In the genomic region with DNA sequence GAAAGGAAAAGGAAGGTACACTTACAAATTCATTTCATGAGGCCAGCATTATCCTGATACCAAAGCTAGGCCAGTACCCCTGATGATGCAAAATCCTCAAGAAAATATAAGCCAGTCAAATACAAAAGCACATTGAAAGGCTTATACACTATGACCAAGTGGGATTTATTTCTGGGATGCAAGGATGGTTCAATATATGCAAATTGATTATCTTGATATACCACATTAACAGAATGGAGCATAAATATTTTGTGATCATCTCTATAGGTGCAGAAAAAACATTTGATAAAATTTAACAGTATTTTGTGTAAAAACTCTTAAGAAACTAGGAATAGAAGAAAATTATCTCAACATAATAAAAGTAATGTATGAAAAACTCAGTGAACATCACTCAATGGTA, we compare ENCODE assay signal across 32 cellular contexts.
"Had no signal": no experiment of that assay in that cellular context is flagged by ENCODE, and none has a peak within 500 bp of the region (broad histone marks: within the 10 kb centered on the region; RNA-seq: fewer than 3 reads in every experiment).

No MANE protein-coding gene starts in this region.

- H3K9me3 Mint-ChIP-seq: activated B cell treated with CpG ODN at 0.5 μM for 24 hours; activated T-helper 17 cell treated with anti-CD3 and anti-CD28 coated beads, Interleukin-2, amount 50 U/mL, for 72 hours had no signal

- H3K27ac Mint-ChIP-seq: activated B cell treated with CpG ODN at 0.5 μM for 24 hours; activated CD4-positive, alpha-beta memory T cell treated with anti-CD3 and anti-CD28 coated beads for 36 hours; activated CD4-positive, alpha-beta T cell treated with anti-CD3 and anti-CD28 coated beads, Interleukin-2, amount 10 ng/mL, durations not matched to agents 24 days and 14 days; activated CD8-positive, alpha-beta T cell treated with anti-CD3 and anti-CD28 coated beads for 36 hours; activated naive CD4-positive, alpha-beta T cell treated with anti-CD3 and anti-CD28 coated beads, Interleukin-2, amount 10 ng/mL, durations not matched to agents 7 days and 5 days; activated naive CD4-positive, alpha-beta T cell treated with anti-CD3 and anti-CD28 coated beads, Interleukin-2, amount 50 U/mL, for 72 hours; activated naive CD8-positive, alpha-beta T cell treated with anti-CD3 and anti-CD28 coated beads for 36 hours; activated T-cell treated with anti-CD3 and anti-CD28 coated beads, Interleukin-2, amount 50 U/mL, for 72 hours; activated T-helper 1 cell treated with anti-CD3 and anti-CD28 coated beads, Interleukin-12 subunit alpha, Interleukin-12 subunit beta, Interleukin-2, Interleukin-4 antibody, amounts not matched to agents 30 ng/mL and 10 ng/mL and 1 ng/mL, durations not matched to agents 14 hours and 24 hours and 36 hours; activated T-helper 17 cell treated with anti-CD3 and anti-CD28 coated beads, Interleukin-2, amount 50 U/mL, for 72 hours; T-helper 1 cell treated with Interleukin-12 subunit alpha and Interleukin-12 subunit beta and Interleukin-4 antibody, amounts not matched to agents 30 μg/mL and 1 μg/mL, for 36 hours; T-helper 2 cell treated with Interferon-gamma antibody and Interleukin-4, amounts not matched to agents 5 μg/mL and 100 μg/mL, for 36 hours had no signal

- H3K4me3 Mint-ChIP-seq: activated B cell treated with CpG ODN at 0.5 μM for 24 hours; activated CD4-positive, alpha-beta memory T cell treated with anti-CD3 and anti-CD28 coated beads for 36 hours; activated CD4-positive, alpha-beta T cell treated with anti-CD3 and anti-CD28 coated beads, Interleukin-2, amount 10 ng/mL, durations not matched to agents 24 days and 14 days; activated CD8-positive, alpha-beta T cell treated with anti-CD3 and anti-CD28 coated beads for 36 hours; activated naive CD4-positive, alpha-beta T cell treated with anti-CD3 and anti-CD28 coated beads, Interleukin-2, amount 10 ng/mL, durations not matched to agents 7 days and 5 days; activated naive CD8-positive, alpha-beta T cell treated with anti-CD3 and anti-CD28 coated beads for 36 hours; activated T-cell treated with anti-CD3 and anti-CD28 coated beads, Interleukin-2, amount 50 U/mL, for 4 hours; activated T-cell treated with anti-CD3 and anti-CD28 coated beads, Interleukin-2, amount 50 U/mL, for 72 hours; activated T-helper 1 cell treated with anti-CD3 and anti-CD28 coated beads, Interleukin-12 subunit alpha, Interleukin-12 subunit beta, Interleukin-2, Interleukin-4 antibody, amounts not matched to agents 30 ng/mL and 10 ng/mL and 1 ng/mL, durations not matched to agents 14 hours and 24 hours and 36 hours; activated T-helper 17 cell treated with anti-CD3 and anti-CD28 coated beads, Interleukin-2, amount 50 U/mL, for 72 hours; T-helper 1 cell treated with Interleukin-12 subunit alpha and Interleukin-12 subunit beta and Interleukin-4 antibody, amounts not matched to agents 30 μg/mL and 1 μg/mL, for 36 hours; T-helper 2 cell treated with Interferon-gamma antibody and Interleukin-4, amounts not matched to agents 5 μg/mL and 100 μg/mL, for 36 hours had no signal

- DNase-seq: activated B cell treated with CpG ODN at 0.5 μM for 24 hours; activated CD4-positive, alpha-beta memory T cell treated with anti-CD3 and anti-CD28 coated beads for 36 hours; activated CD4-positive, alpha-beta T cell treated with anti-CD3 and anti-CD28 coated beads for 4 hours; activated CD4-positive, alpha-beta T cell treated with anti-CD3 and anti-CD28 coated beads, Interleukin-2, amount 50 U/mL, for 1 hour; activated CD4-positive, alpha-beta T cell treated with anti-CD3 and anti-CD28 coated beads, Interleukin-2, amount 50 U/mL, for 4 hours; activated CD4-positive, CD25-positive, alpha-beta regulatory T cell treated with anti-CD3 and anti-CD28 coated beads, Interleukin-2, amount 50 U/mL, for 72 hours; activated CD8-positive, alpha-beta memory T cell treated with anti-CD3 and anti-CD28 coated beads, Interleukin-2, amount 50 U/mL, for 4 hours; activated CD8-positive, alpha-beta T cell treated with anti-CD3 and anti-CD28 coated beads for 36 hours; activated effector memory CD4-positive, alpha-beta T cell treated with anti-CD3 and anti-CD28 coated beads, Interleukin-2, amount 50 U/mL, for 16 hours; activated gamma-delta T cell treated with Interleukin-2 at 50 U/mL for 16 hours; activated naive CD4-positive, alpha-beta T cell treated with anti-CD3 and anti-CD28 coated beads, Interleukin-2, amount 10 ng/mL, durations not matched to agents 7 days and 5 days; activated naive CD4-positive, alpha-beta T cell treated with Interleukin-2 at 50 U/mL for 16 hours; activated naive CD8-positive, alpha-beta T cell treated with anti-CD3 and anti-CD28 coated beads for 36 hours; activated T-cell treated with anti-CD3 and anti-CD28 coated beads for 4 hours; activated T-cell treated with anti-CD3 and anti-CD28 coated beads, Interleukin-2, amount 50 U/mL, for 1 hour; activated T-cell treated with anti-CD3 and anti-CD28 coated beads, Interleukin-2, amount 50 U/mL, for 4 hours; activated T-cell treated with anti-CD3 and anti-CD28 coated beads, Interleukin-2, amount 50 U/mL, for 72 hours; adrenal gland; amniotic stem cell; aorta; body of pancreas; brain microvascular endothelial cell; central memory CD4-positive, alpha-beta T cell; T-helper 1 cell; T-helper 2 cell; T-helper 9 cell had no signal

- H3K27me3 Mint-ChIP-seq: activated B cell treated with CpG ODN at 0.5 μM for 24 hours; activated CD4-positive, alpha-beta memory T cell treated with anti-CD3 and anti-CD28 coated beads for 36 hours; activated CD8-positive, alpha-beta T cell treated with anti-CD3 and anti-CD28 coated beads for 36 hours had no signal
